Comparison of ENCODE assay signal across 1 cellular context in the genomic region with DNA sequence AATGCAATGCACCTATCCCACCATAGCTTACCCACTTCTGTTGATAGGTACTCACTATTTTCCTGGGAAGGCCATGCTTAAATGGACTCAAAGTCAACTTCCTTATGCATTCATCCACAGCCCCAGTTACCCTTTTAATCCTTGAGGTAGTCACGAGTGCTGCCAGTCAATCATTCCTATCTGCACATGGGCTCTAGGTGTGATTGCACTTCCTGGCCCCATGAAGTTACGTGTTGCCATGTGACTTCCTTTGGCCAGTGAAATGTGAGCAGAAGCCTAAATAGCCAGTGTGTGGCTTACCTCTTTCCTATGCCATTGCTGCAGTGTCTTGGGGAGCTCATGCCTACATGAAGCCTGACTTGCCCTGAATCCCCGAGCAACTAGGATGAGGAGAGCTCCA.
TF ChIP-seq lines count a peak whose summit lies in the region.

No MANE protein-coding gene starts in this region.

TF ChIP-seq in K562, 482 proteins besides CTCF, POLR2A, EP300 and RAD21 (continues in another document):
- TF ChIP-seq, protein P1, sequence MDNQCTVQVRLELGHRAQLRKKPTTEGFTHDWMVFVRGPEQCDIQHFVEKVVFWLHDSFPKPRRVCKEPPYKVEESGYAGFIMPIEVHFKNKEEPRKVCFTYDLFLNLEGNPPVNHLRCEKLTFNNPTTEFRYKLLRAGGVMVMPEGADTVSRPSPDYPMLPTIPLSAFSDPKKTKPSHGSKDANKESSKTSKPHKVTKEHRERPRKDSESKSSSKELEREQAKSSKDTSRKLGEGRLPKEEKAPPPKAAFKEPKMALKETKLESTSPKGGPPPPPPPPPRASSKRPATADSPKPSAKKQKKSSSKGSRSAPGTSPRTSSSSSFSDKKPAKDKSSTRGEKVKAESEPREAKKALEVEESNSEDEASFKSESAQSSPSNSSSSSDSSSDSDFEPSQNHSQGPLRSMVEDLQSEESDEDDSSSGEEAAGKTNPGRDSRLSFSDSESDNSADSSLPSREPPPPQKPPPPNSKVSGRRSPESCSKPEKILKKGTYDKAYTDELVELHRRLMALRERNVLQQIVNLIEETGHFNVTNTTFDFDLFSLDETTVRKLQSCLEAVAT (IDR thresholded peaks at IDR 0.05): peak in 1 of 2 experiments; percentile 88; a peak in 2 of 4 replicates
- no peak for TF ChIP-seq ZNF79 (CRISPR knock-in tag; IDR thresholded peaks at IDR 0.05; ENCODE audit: low read depth)
- TF ChIP-seq CXXC5 (CRISPR knock-in tag; IDR thresholded peaks at IDR 0.05): peak; percentile 46
- TF ChIP-seq MEIS2 (IDR thresholded peaks at IDR 0.05; ENCODE audit: partially characterized antibody): peak; percentile 47
- peak; percentile 93 for TF ChIP-seq ZBTB17 (CRISPR knock-in tag; IDR thresholded peaks at IDR 0.05)
- TF ChIP-seq, protein P2, sequence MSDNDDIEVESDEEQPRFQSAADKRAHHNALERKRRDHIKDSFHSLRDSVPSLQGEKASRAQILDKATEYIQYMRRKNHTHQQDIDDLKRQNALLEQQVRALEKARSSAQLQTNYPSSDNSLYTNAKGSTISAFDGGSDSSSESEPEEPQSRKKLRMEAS (CRISPR knock-in tag; IDR thresholded peaks at IDR 0.05): peak; percentile 82
- TF ChIP-seq, protein P3, sequence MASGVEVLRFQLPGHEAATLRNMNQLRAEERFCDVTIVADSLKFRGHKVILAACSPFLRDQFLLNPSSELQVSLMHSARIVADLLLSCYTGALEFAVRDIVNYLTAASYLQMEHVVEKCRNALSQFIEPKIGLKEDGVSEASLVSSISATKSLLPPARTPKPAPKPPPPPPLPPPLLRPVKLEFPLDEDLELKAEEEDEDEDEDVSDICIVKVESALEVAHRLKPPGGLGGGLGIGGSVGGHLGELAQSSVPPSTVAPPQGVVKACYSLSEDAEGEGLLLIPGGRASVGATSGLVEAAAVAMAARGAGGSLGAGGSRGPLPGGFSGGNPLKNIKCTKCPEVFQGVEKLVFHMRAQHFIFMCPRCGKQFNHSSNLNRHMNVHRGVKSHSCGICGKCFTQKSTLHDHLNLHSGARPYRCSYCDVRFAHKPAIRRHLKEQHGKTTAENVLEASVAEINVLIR (CRISPR knock-in tag; IDR thresholded peaks at IDR 0.05): 0 out of 2 replicates have a peak, but pooled peaks have one; percentile 3
- TF ChIP-seq, protein P4, sequence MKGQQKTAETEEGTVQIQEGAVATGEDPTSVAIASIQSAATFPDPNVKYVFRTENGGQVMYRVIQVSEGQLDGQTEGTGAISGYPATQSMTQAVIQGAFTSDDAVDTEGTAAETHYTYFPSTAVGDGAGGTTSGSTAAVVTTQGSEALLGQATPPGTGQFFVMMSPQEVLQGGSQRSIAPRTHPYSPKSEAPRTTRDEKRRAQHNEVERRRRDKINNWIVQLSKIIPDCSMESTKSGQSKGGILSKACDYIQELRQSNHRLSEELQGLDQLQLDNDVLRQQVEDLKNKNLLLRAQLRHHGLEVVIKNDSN (CRISPR knock-in tag; IDR thresholded peaks at IDR 0.05): peak; percentile 88
- no peak; the same call in 1 of the 2 replicates for TF ChIP-seq DIDO1 (tag; IDR thresholded peaks at IDR 0.05; ENCODE audit: low read depth)
- TF ChIP-seq ZNF143 (CRISPR knock-in tag; IDR thresholded peaks at IDR 0.05): no peak
- TF ChIP-seq, protein P5, sequence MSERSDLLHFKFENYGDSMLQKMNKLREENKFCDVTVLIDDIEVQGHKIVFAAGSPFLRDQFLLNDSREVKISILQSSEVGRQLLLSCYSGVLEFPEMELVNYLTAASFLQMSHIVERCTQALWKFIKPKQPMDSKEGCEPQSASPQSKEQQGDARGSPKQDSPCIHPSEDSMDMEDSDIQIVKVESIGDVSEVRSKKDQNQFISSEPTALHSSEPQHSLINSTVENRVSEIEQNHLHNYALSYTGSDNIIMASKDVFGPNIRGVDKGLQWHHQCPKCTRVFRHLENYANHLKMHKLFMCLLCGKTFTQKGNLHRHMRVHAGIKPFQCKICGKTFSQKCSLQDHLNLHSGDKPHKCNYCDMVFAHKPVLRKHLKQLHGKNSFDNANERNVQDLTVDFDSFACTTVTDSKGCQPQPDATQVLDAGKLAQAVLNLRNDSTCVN (CRISPR knock-in tag; IDR thresholded peaks at IDR 0.05): 0 out of 2 replicates have a peak, but pooled peaks have one; percentile 6
- TF ChIP-seq, protein P6, sequence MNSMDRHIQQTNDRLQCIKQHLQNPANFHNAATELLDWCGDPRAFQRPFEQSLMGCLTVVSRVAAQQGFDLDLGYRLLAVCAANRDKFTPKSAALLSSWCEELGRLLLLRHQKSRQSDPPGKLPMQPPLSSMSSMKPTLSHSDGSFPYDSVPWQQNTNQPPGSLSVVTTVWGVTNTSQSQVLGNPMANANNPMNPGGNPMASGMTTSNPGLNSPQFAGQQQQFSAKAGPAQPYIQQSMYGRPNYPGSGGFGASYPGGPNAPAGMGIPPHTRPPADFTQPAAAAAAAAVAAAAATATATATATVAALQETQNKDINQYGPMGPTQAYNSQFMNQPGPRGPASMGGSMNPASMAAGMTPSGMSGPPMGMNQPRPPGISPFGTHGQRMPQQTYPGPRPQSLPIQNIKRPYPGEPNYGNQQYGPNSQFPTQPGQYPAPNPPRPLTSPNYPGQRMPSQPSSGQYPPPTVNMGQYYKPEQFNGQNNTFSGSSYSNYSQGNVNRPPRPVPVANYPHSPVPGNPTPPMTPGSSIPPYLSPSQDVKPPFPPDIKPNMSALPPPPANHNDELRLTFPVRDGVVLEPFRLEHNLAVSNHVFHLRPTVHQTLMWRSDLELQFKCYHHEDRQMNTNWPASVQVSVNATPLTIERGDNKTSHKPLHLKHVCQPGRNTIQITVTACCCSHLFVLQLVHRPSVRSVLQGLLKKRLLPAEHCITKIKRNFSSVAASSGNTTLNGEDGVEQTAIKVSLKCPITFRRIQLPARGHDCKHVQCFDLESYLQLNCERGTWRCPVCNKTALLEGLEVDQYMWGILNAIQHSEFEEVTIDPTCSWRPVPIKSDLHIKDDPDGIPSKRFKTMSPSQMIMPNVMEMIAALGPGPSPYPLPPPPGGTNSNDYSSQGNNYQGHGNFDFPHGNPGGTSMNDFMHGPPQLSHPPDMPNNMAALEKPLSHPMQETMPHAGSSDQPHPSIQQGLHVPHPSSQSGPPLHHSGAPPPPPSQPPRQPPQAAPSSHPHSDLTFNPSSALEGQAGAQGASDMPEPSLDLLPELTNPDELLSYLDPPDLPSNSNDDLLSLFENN (IDR thresholded peaks at IDR 0.05; ENCODE audit: low read depth in 2 of 2, low read length in 2 of 2): 0 out of 4 replicates have a peak, but pooled peaks of 1 of the 2 experiments have one; percentile 45
- TF ChIP-seq, protein P7, sequence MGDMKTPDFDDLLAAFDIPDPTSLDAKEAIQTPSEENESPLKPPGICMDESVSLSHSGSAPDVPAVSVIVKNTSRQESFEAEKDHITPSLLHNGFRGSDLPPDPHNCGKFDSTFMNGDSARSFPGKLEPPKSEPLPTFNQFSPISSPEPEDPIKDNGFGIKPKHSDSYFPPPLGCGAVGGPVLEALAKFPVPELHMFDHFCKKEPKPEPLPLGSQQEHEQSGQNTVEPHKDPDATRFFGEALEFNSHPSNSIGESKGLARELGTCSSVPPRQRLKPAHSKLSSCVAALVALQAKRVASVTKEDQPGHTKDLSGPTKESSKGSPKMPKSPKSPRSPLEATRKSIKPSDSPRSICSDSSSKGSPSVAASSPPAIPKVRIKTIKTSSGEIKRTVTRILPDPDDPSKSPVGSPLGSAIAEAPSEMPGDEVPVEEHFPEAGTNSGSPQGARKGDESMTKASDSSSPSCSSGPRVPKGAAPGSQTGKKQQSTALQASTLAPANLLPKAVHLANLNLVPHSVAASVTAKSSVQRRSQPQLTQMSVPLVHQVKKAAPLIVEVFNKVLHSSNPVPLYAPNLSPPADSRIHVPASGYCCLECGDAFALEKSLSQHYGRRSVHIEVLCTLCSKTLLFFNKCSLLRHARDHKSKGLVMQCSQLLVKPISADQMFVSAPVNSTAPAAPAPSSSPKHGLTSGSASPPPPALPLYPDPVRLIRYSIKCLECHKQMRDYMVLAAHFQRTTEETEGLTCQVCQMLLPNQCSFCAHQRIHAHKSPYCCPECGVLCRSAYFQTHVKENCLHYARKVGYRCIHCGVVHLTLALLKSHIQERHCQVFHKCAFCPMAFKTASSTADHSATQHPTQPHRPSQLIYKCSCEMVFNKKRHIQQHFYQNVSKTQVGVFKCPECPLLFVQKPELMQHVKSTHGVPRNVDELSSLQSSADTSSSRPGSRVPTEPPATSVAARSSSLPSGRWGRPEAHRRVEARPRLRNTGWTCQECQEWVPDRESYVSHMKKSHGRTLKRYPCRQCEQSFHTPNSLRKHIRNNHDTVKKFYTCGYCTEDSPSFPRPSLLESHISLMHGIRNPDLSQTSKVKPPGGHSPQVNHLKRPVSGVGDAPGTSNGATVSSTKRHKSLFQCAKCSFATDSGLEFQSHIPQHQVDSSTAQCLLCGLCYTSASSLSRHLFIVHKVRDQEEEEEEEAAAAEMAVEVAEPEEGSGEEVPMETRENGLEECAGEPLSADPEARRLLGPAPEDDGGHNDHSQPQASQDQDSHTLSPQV (IDR thresholded peaks at IDR 0.05): no peak
- TF ChIP-seq ZNF175 (CRISPR knock-in tag; IDR thresholded peaks at IDR 0.05; ENCODE audit: low read depth): 0 out of 2 replicates have a peak, but pooled peaks have one; percentile 28
- TF ChIP-seq, protein P8, sequence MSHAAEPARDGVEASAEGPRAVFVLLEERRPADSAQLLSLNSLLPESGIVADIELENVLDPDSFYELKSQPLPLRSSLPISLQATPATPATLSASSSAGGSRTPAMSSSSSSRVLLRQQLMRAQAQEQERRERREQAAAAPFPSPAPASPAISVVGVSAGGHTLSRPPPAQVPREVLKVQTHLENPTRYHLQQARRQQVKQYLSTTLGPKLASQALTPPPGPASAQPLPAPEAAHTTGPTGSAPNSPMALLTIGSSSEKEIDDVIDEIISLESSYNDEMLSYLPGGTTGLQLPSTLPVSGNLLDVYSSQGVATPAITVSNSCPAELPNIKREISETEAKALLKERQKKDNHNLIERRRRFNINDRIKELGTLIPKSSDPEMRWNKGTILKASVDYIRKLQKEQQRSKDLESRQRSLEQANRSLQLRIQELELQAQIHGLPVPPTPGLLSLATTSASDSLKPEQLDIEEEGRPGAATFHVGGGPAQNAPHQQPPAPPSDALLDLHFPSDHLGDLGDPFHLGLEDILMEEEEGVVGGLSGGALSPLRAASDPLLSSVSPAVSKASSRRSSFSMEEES (CRISPR knock-in tag; IDR thresholded peaks at IDR 0.05): peak; percentile 61
- TF ChIP-seq, protein P9, sequence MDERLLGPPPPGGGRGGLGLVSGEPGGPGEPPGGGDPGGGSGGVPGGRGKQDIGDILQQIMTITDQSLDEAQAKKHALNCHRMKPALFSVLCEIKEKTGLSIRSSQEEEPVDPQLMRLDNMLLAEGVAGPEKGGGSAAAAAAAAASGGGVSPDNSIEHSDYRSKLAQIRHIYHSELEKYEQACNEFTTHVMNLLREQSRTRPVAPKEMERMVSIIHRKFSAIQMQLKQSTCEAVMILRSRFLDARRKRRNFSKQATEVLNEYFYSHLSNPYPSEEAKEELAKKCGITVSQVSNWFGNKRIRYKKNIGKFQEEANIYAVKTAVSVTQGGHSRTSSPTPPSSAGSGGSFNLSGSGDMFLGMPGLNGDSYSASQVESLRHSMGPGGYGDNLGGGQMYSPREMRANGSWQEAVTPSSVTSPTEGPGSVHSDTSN (CRISPR knock-in tag; IDR thresholded peaks at IDR 0.05; ENCODE audit: low read depth): peak; percentile 17; the same call in 1 of the 2 replicates
- TF ChIP-seq, protein P9 (tag; conservative IDR thresholded peaks at IDR 0.05; ENCODE audit: low read depth): peak; percentile 75
- TF ChIP-seq, protein P10, sequence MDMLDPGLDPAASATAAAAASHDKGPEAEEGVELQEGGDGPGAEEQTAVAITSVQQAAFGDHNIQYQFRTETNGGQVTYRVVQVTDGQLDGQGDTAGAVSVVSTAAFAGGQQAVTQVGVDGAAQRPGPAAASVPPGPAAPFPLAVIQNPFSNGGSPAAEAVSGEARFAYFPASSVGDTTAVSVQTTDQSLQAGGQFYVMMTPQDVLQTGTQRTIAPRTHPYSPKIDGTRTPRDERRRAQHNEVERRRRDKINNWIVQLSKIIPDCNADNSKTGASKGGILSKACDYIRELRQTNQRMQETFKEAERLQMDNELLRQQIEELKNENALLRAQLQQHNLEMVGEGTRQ (CRISPR knock-in tag; IDR thresholded peaks at IDR 0.05): peak; percentile 81
- TF ChIP-seq CREM (IDR thresholded peaks at IDR 0.05; ENCODE audit: low read depth): peak; percentile 32; the same call in 1 of the 2 replicates
- TF ChIP-seq, protein P11, sequence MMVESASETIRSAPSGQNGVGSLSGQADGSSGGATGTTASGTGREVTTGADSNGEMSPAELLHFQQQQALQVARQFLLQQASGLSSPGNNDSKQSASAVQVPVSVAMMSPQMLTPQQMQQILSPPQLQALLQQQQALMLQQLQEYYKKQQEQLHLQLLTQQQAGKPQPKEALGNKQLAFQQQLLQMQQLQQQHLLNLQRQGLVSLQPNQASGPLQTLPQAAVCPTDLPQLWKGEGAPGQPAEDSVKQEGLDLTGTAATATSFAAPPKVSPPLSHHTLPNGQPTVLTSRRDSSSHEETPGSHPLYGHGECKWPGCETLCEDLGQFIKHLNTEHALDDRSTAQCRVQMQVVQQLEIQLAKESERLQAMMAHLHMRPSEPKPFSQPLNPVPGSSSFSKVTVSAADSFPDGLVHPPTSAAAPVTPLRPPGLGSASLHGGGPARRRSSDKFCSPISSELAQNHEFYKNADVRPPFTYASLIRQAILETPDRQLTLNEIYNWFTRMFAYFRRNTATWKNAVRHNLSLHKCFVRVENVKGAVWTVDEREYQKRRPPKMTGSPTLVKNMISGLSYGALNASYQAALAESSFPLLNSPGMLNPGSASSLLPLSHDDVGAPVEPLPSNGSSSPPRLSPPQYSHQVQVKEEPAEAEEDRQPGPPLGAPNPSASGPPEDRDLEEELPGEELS (CRISPR knock-in tag; IDR thresholded peaks at IDR 0.05; ENCODE audit: borderline replicate concordance): peak; percentile 32; the same call in 1 of the 2 replicates
- 0 out of 2 replicates have a peak, but pooled peaks have one; percentile 20 for TF ChIP-seq MEF2D (tag; conservative IDR thresholded peaks at IDR 0.05; ENCODE audit: low read depth)
- TF ChIP-seq, protein P12, sequence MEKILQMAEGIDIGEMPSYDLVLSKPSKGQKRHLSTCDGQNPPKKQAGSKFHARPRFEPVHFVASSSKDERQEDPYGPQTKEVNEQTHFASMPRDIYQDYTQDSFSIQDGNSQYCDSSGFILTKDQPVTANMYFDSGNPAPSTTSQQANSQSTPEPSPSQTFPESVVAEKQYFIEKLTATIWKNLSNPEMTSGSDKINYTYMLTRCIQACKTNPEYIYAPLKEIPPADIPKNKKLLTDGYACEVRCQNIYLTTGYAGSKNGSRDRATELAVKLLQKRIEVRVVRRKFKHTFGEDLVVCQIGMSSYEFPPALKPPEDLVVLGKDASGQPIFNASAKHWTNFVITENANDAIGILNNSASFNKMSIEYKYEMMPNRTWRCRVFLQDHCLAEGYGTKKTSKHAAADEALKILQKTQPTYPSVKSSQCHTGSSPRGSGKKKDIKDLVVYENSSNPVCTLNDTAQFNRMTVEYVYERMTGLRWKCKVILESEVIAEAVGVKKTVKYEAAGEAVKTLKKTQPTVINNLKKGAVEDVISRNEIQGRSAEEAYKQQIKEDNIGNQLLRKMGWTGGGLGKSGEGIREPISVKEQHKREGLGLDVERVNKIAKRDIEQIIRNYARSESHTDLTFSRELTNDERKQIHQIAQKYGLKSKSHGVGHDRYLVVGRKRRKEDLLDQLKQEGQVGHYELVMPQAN (IDR thresholded peaks at IDR 0.05; ENCODE audit: borderline replicate concordance): no peak
- TF ChIP-seq L3MBTL2 (IDR thresholded peaks at IDR 0.05): peak; percentile 91
